15 cellular contexts compared by ENCODE assay signal in the genomic region with DNA sequence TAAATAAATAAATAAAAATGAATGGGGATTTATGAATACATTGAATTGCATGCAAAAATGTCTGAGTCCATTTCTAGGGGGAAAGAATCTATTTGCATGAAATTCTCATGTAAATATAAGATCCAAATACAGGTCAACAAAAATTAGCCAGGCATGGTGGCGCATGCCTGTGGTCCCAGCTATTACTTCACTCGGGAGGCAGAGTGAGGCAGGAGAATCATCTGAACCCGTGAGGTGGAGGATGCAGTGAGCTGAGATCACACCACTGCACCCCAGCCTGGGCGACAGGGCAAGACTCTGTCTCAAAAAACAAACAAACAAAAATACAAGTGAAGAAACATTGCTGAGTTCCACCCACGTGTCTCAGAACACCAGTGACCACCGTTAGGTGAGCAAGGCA. TPM values are rescaled to one million over a fixed set of nuclear protein-coding genes. Genes with fewer than 3 reads are reported as not detected.
A peak's percentile ranks its signal among the peaks of the same experiment; 100 is the strongest.
DNase-seq lines count a peak whose midpoint lies in the region; ATAC-seq, FAIRE-seq and TF ChIP-seq lines count a peak whose summit lies in the region.
"Had no signal": no experiment of that assay in that cellular context is flagged by ENCODE, and none has a peak within 500 bp of the region (broad histone marks: within the 10 kb centered on the region; RNA-seq: fewer than 3 reads in every experiment).

No MANE protein-coding gene starts in this region.

- no peaks in the 10 kb centered on the region for H3K36me3 ChIP-seq in GM06990 (ENCODE audit: control insufficient read depth, insufficient read depth, low read length)
- H3K36me3 ChIP-seq in mesenchymal stem cell (ENCODE audit: control insufficient read depth in 1 of 2, insufficient read depth in 2 of 2, low read depth in 1 of 2, low read length in 2 of 2), result peaks cover 0 to 7% of the 10 kb centered on the region in 2 experiments

- TF ChIP-seq EP300 in A549 (IDR thresholded peaks at IDR 0.05), result no peak

- no peak overlapping the region for H3K23ac ChIP-seq in mesenchymal stem cell (ENCODE audit: low read length in 2 of 2)

- no peak overlapping the region for H3K9ac ChIP-seq in mesenchymal stem cell (ENCODE audit: low read length)

- H3K4ac ChIP-seq in mesenchymal stem cell (ENCODE audit: low read depth in 1 of 2, low read length in 2 of 2), result no peak overlapping the region

- POLR2A ChIA-PET in A549 (lab: Yijun Ruan, JAX), result no interaction called here

- H3K14ac ChIP-seq in mesenchymal stem cell (ENCODE audit: low read length in 2 of 2), result no peak overlapping the region

- H3K27me3 ChIP-seq in GM06990 (replicated peaks; ENCODE audit: control insufficient read depth, insufficient read depth, low read length), result no peaks in the 10 kb centered on the region
- H3K27me3 ChIP-seq in mesenchymal stem cell (ENCODE audit: control insufficient read depth in 1 of 2, insufficient read depth in 1 of 2, low read length in 2 of 2), result no peaks in the 10 kb centered on the region
- no peaks in the 10 kb centered on the region for H3K27me3 ChIP-seq in dorsolateral prefrontal cortex

- H2BK15ac ChIP-seq in mesenchymal stem cell (ENCODE audit: low read depth, poor library complexity, severe bottlenecking), result no peak overlapping the region

- TF ChIP-seq POLR2A in A549 (IDR thresholded peaks at IDR 0.05; ENCODE audit: low read length), result no peak

- no peak overlapping the region for H4K91ac ChIP-seq in mesenchymal stem cell (ENCODE audit: low read length)

- H2AFZ ChIP-seq in mesenchymal stem cell (ENCODE audit: low read depth, low read length), result no peak overlapping the region

- intact Hi-C loops in dorsolateral prefrontal cortex (cut with DNase I), result no loop called here

- no peak for DNase-seq in A549 (ENCODE audit: low read depth in 1 of 2, low spot score in 1 of 2)
- DNase-seq in GM06990 (ENCODE audit: extremely low read depth, insufficient read length), result no peak
- DNase-seq in amniotic epithelial cell (ENCODE audit: low read depth), result peak; percentile 68
- DNase-seq in mesenchymal stem cell, result peak; percentile 49
- no peak for DNase-seq in dorsolateral prefrontal cortex
- no peak for DNase-seq in SIG-M5 treated with dmso at 0.1 percent for 504 hours (lab: John Stamatoyannopoulos, UW; ENCODE audit: unreplicated experiment)
- DNase-seq in SKM-1 treated with dmso at 0.1 percent for 144 hours (lab: John Stamatoyannopoulos, UW; ENCODE audit: unreplicated experiment), result no peak
- DNase-seq in activated effector memory CD4-positive, alpha-beta T cell treated with Interleukin-2 at 50 U/mL for 16 hours, result no peak
- DNase-seq: CD4-positive, alpha-beta memory T cell; cortex of kidney; KG1; PC-3; posterior cingulate gyrus had no signal

- H3K18ac ChIP-seq in mesenchymal stem cell (ENCODE audit: low read depth in 1 of 2, low read length in 2 of 2), result peak overlapping the region; percentile 41 to 65

- no peak overlapping the region for H2BK5ac ChIP-seq in mesenchymal stem cell (ENCODE audit: low read depth, low read length, poor library complexity, severe bottlenecking)

- H2BK12ac ChIP-seq in mesenchymal stem cell (ENCODE audit: low read length in 2 of 2), result no peak overlapping the region

- TF ChIP-seq CTCF in A549 (IDR thresholded peaks at IDR 0.05) (no peak), GM06990 (IDR thresholded peaks at IDR 0.05; ENCODE audit: insufficient read depth, low read length, poor library complexity, severe bottlenecking) (no peak), dorsolateral prefrontal cortex (IDR thresholded peaks at IDR 0.05 in 54 of 56, conservative IDR thresholded peaks at IDR 0.05 in 2 of 56; ENCODE audit: low read depth in 1 of 56, partially characterized antibody in 56 of 56) (no peak)

- FAIRE-seq in A549 (lab: Jason Lieb, UNC), result no peak
- FAIRE-seq: TTC549 had no signal

- no peak overlapping the region for H4K8ac ChIP-seq in mesenchymal stem cell (ENCODE audit: low read length)

- H2AK5ac ChIP-seq in mesenchymal stem cell (ENCODE audit: low read length, severe bottlenecking), result peak overlapping the region; percentile 50

- H3K79me1 ChIP-seq in mesenchymal stem cell (replicated peaks; ENCODE audit: low read length, poor library complexity, severe bottlenecking), result peaks cover 6% of the 10 kb centered on the region

- H3K4me3 ChIP-seq in A549, result no peak overlapping the region
- H3K4me3 ChIP-seq in GM06990 (replicated peaks; ENCODE audit: low read depth, low read length), result peak overlapping the region; percentile 13; the same call in 1 of the 2 replicates
- H3K4me3 ChIP-seq in mesenchymal stem cell (ENCODE audit: insufficient read depth in 1 of 2, low read depth in 1 of 2, low read length in 2 of 2), result no peak overlapping the region
- no peak overlapping the region for H3K4me3 ChIP-seq in dorsolateral prefrontal cortex

- CTCF ChIA-PET in A549 (lab: Yijun Ruan, JAX), result no interaction called here

- TF ChIP-seq RAD21 in A549 (conservative IDR thresholded peaks at IDR 0.05 in 1 of 2, IDR thresholded peaks at IDR 0.05 in 1 of 2), result no peak

- WGBS in A549 (ENCODE audit: missing lambda C conversion rate), result 14% methylated on average over 6 of the region's 6 CpGs
- WGBS in mesenchymal stem cell, result 63% methylated on average over 6 of the region's 6 CpGs

- H3K4me1 ChIP-seq in A549 (peaks cover 90% of the 10 kb centered on the region), mesenchymal stem cell (ENCODE audit: control insufficient read depth, insufficient read depth, low read depth, low read length) (peaks cover 43% of the 10 kb centered on the region)

- ATAC-seq in A549, result no peak
- ATAC-seq: HCT116, PC-3 had no signal

- H3K9me3 ChIP-seq in A549 (no peaks in the 10 kb centered on the region), mesenchymal stem cell (ENCODE audit: control insufficient read depth, low read length) (no peaks in the 10 kb centered on the region)

- H3K27ac ChIP-seq in A549 (peak overlapping the region; percentile 95 to 99), mesenchymal stem cell (ENCODE audit: low read length, poor library complexity, severe bottlenecking) (peak overlapping the region; percentile 21), dorsolateral prefrontal cortex (peak overlapping the region in 2 of 59 donors; percentile 16 to 31)

- H3K4me2 ChIP-seq in A549 (peak overlapping the region; percentile 100), mesenchymal stem cell (ENCODE audit: low read length, poor library complexity, severe bottlenecking) (no peak overlapping the region)

- H2BK120ac ChIP-seq in mesenchymal stem cell (ENCODE audit: low read depth, low read length), result no peak overlapping the region

TF ChIP-seq in A549, 52 proteins besides CTCF, POLR2A, EP300 and RAD21 (continues in another document):
- TF ChIP-seq, protein P1, sequence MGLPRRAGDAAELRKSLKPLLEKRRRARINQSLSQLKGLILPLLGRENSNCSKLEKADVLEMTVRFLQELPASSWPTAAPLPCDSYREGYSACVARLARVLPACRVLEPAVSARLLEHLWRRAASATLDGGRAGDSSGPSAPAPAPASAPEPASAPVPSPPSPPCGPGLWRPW (IDR thresholded peaks at IDR 0.05), result no peak
- TF ChIP-seq NPAS2 (CRISPR knock-in tag; IDR thresholded peaks at IDR 0.05; ENCODE audit: borderline replicate concordance) (no peak), GATA3 (IDR thresholded peaks at IDR 0.05; ENCODE audit: borderline replicate concordance) (no peak), ESRRA (IDR thresholded peaks at IDR 0.05; ENCODE audit: borderline replicate concordance, low read length) (no peak), JUNB (IDR thresholded peaks at IDR 0.05) (no peak), ELK1 (IDR thresholded peaks at IDR 0.05; ENCODE audit: low read depth, low read length) (no peak), CBX8 (IDR thresholded peaks at IDR 0.05) (no peak), POLR2AphosphoS2 (conservative IDR thresholded peaks at IDR 0.05; ENCODE audit: low read length) (no peak)
- TF ChIP-seq, protein P2, sequence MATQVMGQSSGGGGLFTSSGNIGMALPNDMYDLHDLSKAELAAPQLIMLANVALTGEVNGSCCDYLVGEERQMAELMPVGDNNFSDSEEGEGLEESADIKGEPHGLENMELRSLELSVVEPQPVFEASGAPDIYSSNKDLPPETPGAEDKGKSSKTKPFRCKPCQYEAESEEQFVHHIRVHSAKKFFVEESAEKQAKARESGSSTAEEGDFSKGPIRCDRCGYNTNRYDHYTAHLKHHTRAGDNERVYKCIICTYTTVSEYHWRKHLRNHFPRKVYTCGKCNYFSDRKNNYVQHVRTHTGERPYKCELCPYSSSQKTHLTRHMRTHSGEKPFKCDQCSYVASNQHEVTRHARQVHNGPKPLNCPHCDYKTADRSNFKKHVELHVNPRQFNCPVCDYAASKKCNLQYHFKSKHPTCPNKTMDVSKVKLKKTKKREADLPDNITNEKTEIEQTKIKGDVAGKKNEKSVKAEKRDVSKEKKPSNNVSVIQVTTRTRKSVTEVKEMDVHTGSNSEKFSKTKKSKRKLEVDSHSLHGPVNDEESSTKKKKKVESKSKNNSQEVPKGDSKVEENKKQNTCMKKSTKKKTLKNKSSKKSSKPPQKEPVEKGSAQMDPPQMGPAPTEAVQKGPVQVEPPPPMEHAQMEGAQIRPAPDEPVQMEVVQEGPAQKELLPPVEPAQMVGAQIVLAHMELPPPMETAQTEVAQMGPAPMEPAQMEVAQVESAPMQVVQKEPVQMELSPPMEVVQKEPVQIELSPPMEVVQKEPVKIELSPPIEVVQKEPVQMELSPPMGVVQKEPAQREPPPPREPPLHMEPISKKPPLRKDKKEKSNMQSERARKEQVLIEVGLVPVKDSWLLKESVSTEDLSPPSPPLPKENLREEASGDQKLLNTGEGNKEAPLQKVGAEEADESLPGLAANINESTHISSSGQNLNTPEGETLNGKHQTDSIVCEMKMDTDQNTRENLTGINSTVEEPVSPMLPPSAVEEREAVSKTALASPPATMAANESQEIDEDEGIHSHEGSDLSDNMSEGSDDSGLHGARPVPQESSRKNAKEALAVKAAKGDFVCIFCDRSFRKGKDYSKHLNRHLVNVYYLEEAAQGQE (IDR thresholded peaks at IDR 0.05), result no peak

RNA-seq across cellular contexts. Expression of gene PACSIN2, which starts 17.4 kb away (rescaled TPM):
- polyA plus RNA-seq in A549 (2011; rRNA removed) (76.5 and 94.0 TPM in 2 replicates), A549 (2017; fragmentation: RNase III; extraction: RNeasy Plus Mini Kit Qiagen cat#74134 plus additional on column Dnase treatment) (60.2 to 63.4 TPM (median 60.3 TPM) in 3 replicates)
- polyA plus RNA-seq in A549 (2012; cell fraction: cytosol; rRNA removed), result 68.9 and 75.1 TPM in 2 replicates
- 75.5 and 83.5 TPM in 2 replicates for polyA plus RNA-seq in A549 (2012; cell fraction: nucleus; rRNA removed)
- polyA minus RNA-seq in A549 (2011; rRNA and poly(A)+ RNA removed), result 36.2 and 36.7 TPM in 2 replicates
- 33.2 TPM for polyA plus RNA-seq in mesenchymal stem cell (2013, experiment 1 of 2)
- 35.1 TPM for polyA plus RNA-seq in mesenchymal stem cell (2013, experiment 2 of 2)
- 10 to 100 TPM; 32.7 to 64.6 (median 48.1) TPM for total RNA-seq in dorsolateral prefrontal cortex

Comparison
In these comparisons a context has a peak if more than half of its experiments do, and no peak if none do; other contexts are left out.
1. DNase-seq: peak in amniotic epithelial cell (single experiment) and mesenchymal stem cell (single experiment); none in A549 (0 of 2), GM06990 (single experiment), dorsolateral prefrontal cortex (0 of 10), SIG-M5 treated with dmso at 0.1 percent for 504 hours (single experiment), SKM-1 treated with dmso at 0.1 percent for 144 hours (single experiment) and activated effector memory CD4-positive, alpha-beta T cell treated with Interleukin-2 at 50 U/mL for 16 hours (single experiment).